Comparison of ENCODE assay signal across 15 cellular contexts in the genomic region with DNA sequence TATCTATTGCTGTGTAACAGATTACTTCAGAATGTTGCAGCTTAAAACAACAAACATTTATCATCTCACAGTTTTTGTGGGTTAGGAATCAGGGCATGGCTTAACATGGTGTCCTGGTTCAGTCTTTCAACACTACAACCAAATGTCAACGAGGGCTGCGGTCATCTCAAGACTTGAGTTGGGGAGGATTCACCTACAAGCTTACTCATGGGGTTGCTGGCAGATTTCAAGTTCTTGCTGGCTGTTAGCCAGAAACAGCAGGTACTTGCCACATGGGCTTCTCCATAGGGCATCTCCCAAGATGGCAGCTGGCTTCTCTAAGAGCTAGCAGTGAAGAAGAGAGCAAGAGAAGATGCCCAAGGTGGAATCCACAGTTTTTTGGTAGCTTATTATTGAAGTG. TPM values are rescaled to one million over a fixed set of nuclear protein-coding genes. Genes with fewer than 3 reads are reported as not detected.
A peak's percentile ranks its signal among the peaks of the same experiment; 100 is the strongest.
DNase-seq lines count a peak whose midpoint lies in the region; ATAC-seq and TF ChIP-seq lines count a peak whose summit lies in the region.
"Had no signal": no experiment of that assay in that cellular context is flagged by ENCODE, and none has a peak within 500 bp of the region (broad histone marks: within the 10 kb centered on the region; RNA-seq: fewer than 3 reads in every experiment).

No MANE protein-coding gene starts in this region.

- no peaks in the 10 kb centered on the region for H3K9me2 ChIP-seq in PC-9 (ENCODE audit: insufficient read depth)

- no peaks in the 10 kb centered on the region for H3K27me3 ChIP-seq in PC-9 (ENCODE audit: insufficient read depth, low read depth)
- H3K27me3 ChIP-seq: BE2C had no signal

- H3K9me3 Mint-ChIP-seq in stimulated activated memory B cell treated with anti-CD40 and anti-IgM and Interleukin-4, amounts not matched to agents 10 μg/mL and 1 μg/mL and 100 μg/mL, for 72 hours = no peaks in the 10 kb centered on the region
- H3K9me3 Mint-ChIP-seq: CD4-positive, alpha-beta memory T cell had no signal

- DNase-seq in LHCN-M2 (ENCODE audit: low read depth) (peak; percentile 3), NCI-H69 (lab: John Stamatoyannopoulos, UW) (peak; percentile 31), choroid plexus epithelial cell (ENCODE audit: low read depth) (peak; percentile 7), PC-9 (no peak)
- DNase-seq: BE2C; CD4-positive, alpha-beta memory T cell; DND-41; GDM1 had no signal

- H3K4me1 ChIP-seq in PC-9 (replicated peaks; ENCODE audit: insufficient read depth) = no peaks in the 10 kb centered on the region
- H3K4me1 ChIP-seq: A549, BE2C, HAP-1 had no signal

- H3K36me3 Mint-ChIP-seq in stimulated activated memory B cell treated with anti-CD40 and anti-IgM and Interleukin-4, amounts not matched to agents 10 μg/mL and 1 μg/mL and 100 μg/mL, for 72 hours = no peaks in the 10 kb centered on the region
- H3K36me3 Mint-ChIP-seq: CD4-positive, alpha-beta memory T cell had no signal

- POLR2A ChIA-PET in PC-9 (lab: Charles Lee; ENCODE audit: unreplicated experiment) = no interaction called here

- intact Hi-C loops in PC-9 (cut with micrococcal nuclease; ENCODE audit: unreplicated experiment) = no loop called here

- no peaks in the 10 kb centered on the region for H3K36me3 ChIP-seq in PC-9 (ENCODE audit: low read depth)
- H3K36me3 ChIP-seq: BE2C, HAP-1 had no signal

- ATAC-seq in stimulated activated memory B cell treated with anti-CD40 and anti-IgM and Interleukin-4, amounts not matched to agents 10 μg/mL and 1 μg/mL and 100 μg/mL, for 72 hours = peak; percentile 24
- no peak for ATAC-seq in HG02870 (IDR thresholded peaks at IDR 0.05; ENCODE audit: unreplicated experiment)
- ATAC-seq: A549, HepG2 had no signal

- H3K4me3 ChIP-seq in choroid plexus epithelial cell (ENCODE audit: low read depth, low read length) (no peak overlapping the region), PC-9 (no peak overlapping the region)
- H3K4me3 ChIP-seq: A549, HAP-1 had no signal

- no peaks in the 10 kb centered on the region for H3K79me2 ChIP-seq in PC-9 (ENCODE audit: low read depth)

- H3K9me3 ChIP-seq in PC-9 (ENCODE audit: insufficient read depth, low read depth) = no peaks in the 10 kb centered on the region; the same call in 1 of the 2 replicates
- H3K9me3 ChIP-seq: A549, BE2C, HAP-1 had no signal

- no peak overlapping the region for H3K4me2 ChIP-seq in PC-9
- H3K4me2 ChIP-seq: A549 had no signal

- H2AFZ ChIP-seq in PC-9 = no peak overlapping the region

- no peaks in the 10 kb centered on the region for H3K4me1 Mint-ChIP-seq in stimulated activated memory B cell treated with anti-CD40 and anti-IgM and Interleukin-4, amounts not matched to agents 10 μg/mL and 1 μg/mL and 100 μg/mL, for 72 hours
- H3K4me1 Mint-ChIP-seq: CD4-positive, alpha-beta memory T cell had no signal

- no peak overlapping the region for H3K27ac Mint-ChIP-seq in stimulated activated memory B cell treated with anti-CD40 and anti-IgM and Interleukin-4, amounts not matched to agents 10 μg/mL and 1 μg/mL and 100 μg/mL, for 72 hours
- H3K27ac Mint-ChIP-seq: CD4-positive, alpha-beta memory T cell had no signal

- H3K27me3 Mint-ChIP-seq in stimulated activated memory B cell treated with anti-CD40 and anti-IgM and Interleukin-4, amounts not matched to agents 10 μg/mL and 1 μg/mL and 100 μg/mL, for 72 hours = no peaks in the 10 kb centered on the region

- TF ChIP-seq CTCF in choroid plexus epithelial cell (conservative IDR thresholded peaks at IDR 0.05; ENCODE audit: low read depth, low read length) (no peak), PC-9 (conservative IDR thresholded peaks at IDR 0.05) (no peak)

- no peak overlapping the region for H3K27ac ChIP-seq in PC-9
- H3K27ac ChIP-seq: A549, C4-2B had no signal

- H3K4me3 Mint-ChIP-seq in stimulated activated memory B cell treated with anti-CD40 and anti-IgM and Interleukin-4, amounts not matched to agents 10 μg/mL and 1 μg/mL and 100 μg/mL, for 72 hours = no peak overlapping the region
- H3K4me3 Mint-ChIP-seq: CD4-positive, alpha-beta memory T cell had no signal

- BruUV-seq in PC-9 (replicated peaks; lab: Mats Ljungman, UMichigan) = no TSS peak

- no peaks in the 10 kb centered on the region for H4K20me1 ChIP-seq in PC-9 (ENCODE audit: insufficient read depth)

- no peaks in the 10 kb centered on the region for H3F3A ChIP-seq in PC-9 (ENCODE audit: insufficient read depth, low read depth)

- CTCF ChIA-PET in PC-9 (lab: Charles Lee) = no interaction called here

RNA-seq across cellular contexts. Expression of gene C9orf153, which starts 42.4 kb away (rescaled TPM):
- total RNA-seq in LHCN-M2 (2014; rRNA removed) (not detected in 2 replicates), PC-9 (2021) (0.48 and 0.52 TPM in 2 replicates)
- polyA plus RNA-seq in LHCN-M2 (2012) = not detected
- total RNA-seq: H1 had no signal
- polyA plus RNA-seq: CD4-positive, alpha-beta memory T cell; H1 had no signal

Comparison
In these comparisons a context has a peak if more than half of its experiments do, and no peak if none do; other contexts are left out.
1. DNase-seq: peak in LHCN-M2 (single experiment), NCI-H69 (single experiment) and choroid plexus epithelial cell (single experiment); none in PC-9 (0 of 2).